In the genomic region with DNA sequence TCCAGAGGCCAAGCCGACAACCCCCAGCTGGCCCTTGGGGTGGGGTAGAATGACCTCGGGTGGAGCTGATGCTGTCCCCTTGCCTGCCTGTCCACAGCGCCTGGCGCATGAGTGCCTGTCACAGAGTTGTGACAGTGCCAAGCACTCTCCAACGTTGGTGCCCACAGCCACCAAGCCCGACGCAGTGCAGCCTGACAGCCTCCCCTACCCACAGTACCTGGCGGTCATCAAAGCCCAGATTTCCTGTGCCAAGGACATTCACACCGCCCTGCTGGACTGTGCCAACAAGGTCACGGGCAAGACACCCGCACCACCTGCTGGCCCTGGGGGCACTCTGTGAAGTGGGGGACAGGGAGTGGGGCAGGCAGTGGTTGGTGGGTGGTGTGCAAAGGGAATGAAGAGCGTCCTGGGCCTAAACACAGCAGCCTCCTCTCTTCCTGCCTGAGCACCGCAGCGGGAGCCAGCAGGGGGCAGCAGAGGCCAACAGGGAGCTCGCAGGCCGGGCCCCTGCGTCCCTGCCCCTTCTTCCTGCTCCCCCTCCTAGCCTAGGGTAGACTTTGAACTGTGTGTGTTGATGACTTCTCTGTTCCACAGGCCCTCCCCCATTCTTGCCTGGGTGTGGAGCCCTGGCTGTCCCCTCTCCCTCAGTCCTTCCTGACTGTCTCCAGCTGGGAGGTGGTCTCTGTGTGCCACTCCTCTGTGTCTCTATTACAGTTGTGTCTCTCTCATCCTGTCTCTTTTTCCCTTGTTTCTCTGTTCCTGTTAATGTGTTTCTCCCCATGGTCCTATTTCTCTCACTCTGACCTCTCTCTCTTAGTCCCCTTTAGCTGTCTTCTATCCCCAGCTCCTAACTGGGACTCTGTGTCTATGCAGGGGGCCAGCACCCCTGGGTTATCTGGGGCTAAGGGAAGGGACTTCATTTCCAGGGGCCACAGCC, we compare ENCODE assay signal across 8 cellular contexts. TPM values are rescaled to one million over a fixed set of nuclear protein-coding genes. Genes with fewer than 3 reads are reported as not detected.
DNase-seq lines count a peak whose midpoint lies in the region; ATAC-seq, FAIRE-seq and TF ChIP-seq lines count a peak whose summit lies in the region.

No MANE protein-coding gene starts in this region.

- peak overlapping the region; percentile 76 to 83 for H3K9ac ChIP-seq in duodenal mucosa (ENCODE audit: low read depth in 1 of 2, low read length in 2 of 2)

- no peaks in the 10 kb centered on the region for H3K9me3 Mint-ChIP-seq in activated CD8-positive, alpha-beta T cell treated with anti-CD3 and anti-CD28 coated beads for 36 hours
- H3K9me3 Mint-ChIP-seq in memory B cell, result no peaks in the 10 kb centered on the region

- H3K4me3 Mint-ChIP-seq in activated CD8-positive, alpha-beta T cell treated with anti-CD3 and anti-CD28 coated beads for 36 hours, result peak overlapping the region; percentile 44
- H3K4me3 Mint-ChIP-seq in memory B cell, result peak overlapping the region; percentile 61

- peak overlapping the region; percentile 90 for H3K27ac Mint-ChIP-seq in activated CD8-positive, alpha-beta T cell treated with anti-CD3 and anti-CD28 coated beads for 36 hours
- peak overlapping the region; percentile 90 for H3K27ac Mint-ChIP-seq in memory B cell

- peaks cover 49 to 50% of the 10 kb centered on the region in 2 donors for H3K4me1 ChIP-seq in duodenal mucosa (ENCODE audit: control insufficient read depth in 1 of 2, insufficient read depth in 2 of 2, low read length in 2 of 2)

- H3K36me3 Mint-ChIP-seq in activated CD8-positive, alpha-beta T cell treated with anti-CD3 and anti-CD28 coated beads for 36 hours (ENCODE audit: low read depth), result peaks cover 29% of the 10 kb centered on the region
- H3K36me3 Mint-ChIP-seq in memory B cell, result peaks cover 17% of the 10 kb centered on the region

- H3K27me3 ChIP-seq in duodenal mucosa (ENCODE audit: control insufficient read depth in 1 of 2, insufficient read depth in 2 of 2, low read length in 2 of 2), result no peaks in the 10 kb centered on the region

- peak overlapping the region; percentile 51 for H3K4me3 ChIP-seq in duodenal mucosa (ENCODE audit: low read depth in 1 of 2, low read length in 2 of 2)

- POLR2A ChIA-PET in activated CD8-positive, alpha-beta T cell treated with anti-CD3 and anti-CD28 coated beads for 36 hours (lab: Charles Lee), result interaction anchor here (0.6 to 9.9 kb wide), 13 partner anchors 10 to 253 kb away, joined by 3 to 80 read pairs (median 6); a partner anchor contains a TSS

- intact Hi-C loops in activated CD8-positive, alpha-beta T cell treated with anti-CD3 and anti-CD28 coated beads for 36 hours (cut with micrococcal nuclease), result loop anchor here (1.0 kb wide), 1 partner anchor 15 kb away; a partner anchor contains a TSS

- H3K27ac ChIP-seq in duodenal mucosa (ENCODE audit: low read depth, low read length), result peak overlapping the region; percentile 92

- CTCF ChIA-PET in activated CD8-positive, alpha-beta T cell treated with anti-CD3 and anti-CD28 coated beads for 36 hours (lab: Charles Lee), result interaction anchor here (0.6 to 8.5 kb wide), 18 partner anchors 10 to 184 kb away, joined by 3 to 153 read pairs (median 4); a partner anchor contains a TSS

- peak; percentile 87 for DNase-seq in GM12891 (ENCODE audit: insufficient read length, low spot score)
- DNase-seq in NK-92 (lab: John Stamatoyannopoulos, UW; ENCODE audit: unreplicated experiment), result peak; percentile 45
- DNase-seq in activated CD8-positive, alpha-beta T cell treated with anti-CD3 and anti-CD28 coated beads for 36 hours, result peak; percentile 97
- DNase-seq in memory B cell (ENCODE audit: low spot score in 2 of 2), result peak; percentile 95
- DNase-seq in stimulated activated CD8-positive, alpha-beta memory T cell treated with anti-CD3 and anti-CD28 coated beads, Interleukin-12 subunit alpha, Interleukin-12 subunit beta, amount 100 ng/mL, for 4 hours (ENCODE audit: low read depth), result peak; percentile 85

- TF ChIP-seq POLR2A in GM12891 (IDR thresholded peaks at IDR 0.05; ENCODE audit: low read depth, low read length), result no peak

- ATAC-seq in HG03460 (IDR thresholded peaks at IDR 0.05; ENCODE audit: unreplicated experiment) (peak; percentile 32), memory B cell (ENCODE audit: low read depth) (peak; percentile 60), HG02884 (IDR thresholded peaks at IDR 0.05; ENCODE audit: unreplicated experiment) (no peak)
- ATAC-seq in activated CD8-positive, alpha-beta T cell treated with anti-CD3 and anti-CD28 coated beads for 36 hours, result peak; percentile 64

- peak; percentile 92 for TF ChIP-seq CTCF in activated CD8-positive, alpha-beta T cell treated with anti-CD3 and anti-CD28 coated beads for 36 hours (IDR thresholded peaks at IDR 0.05)

- FAIRE-seq in GM12891 (lab: Jason Lieb, UNC), result peak; percentile 80

- H3K9me3 ChIP-seq in duodenal mucosa (ENCODE audit: control insufficient read depth in 1 of 2, low read length in 2 of 2), result no peaks in the 10 kb centered on the region

- no peaks in the 10 kb centered on the region for H3K27me3 Mint-ChIP-seq in activated CD8-positive, alpha-beta T cell treated with anti-CD3 and anti-CD28 coated beads for 36 hours
- no peaks in the 10 kb centered on the region for H3K27me3 Mint-ChIP-seq in memory B cell

- H3K36me3 ChIP-seq in duodenal mucosa (ENCODE audit: control insufficient read depth in 1 of 2, insufficient read depth in 2 of 2, low read length in 2 of 2), result peaks cover 4 to 24% of the 10 kb centered on the region in 2 donors

- H3K4me1 Mint-ChIP-seq in activated CD8-positive, alpha-beta T cell treated with anti-CD3 and anti-CD28 coated beads for 36 hours (ENCODE audit: low read depth), result peaks cover 65% of the 10 kb centered on the region
- peaks cover 41% of the 10 kb centered on the region for H3K4me1 Mint-ChIP-seq in memory B cell

TF ChIP-seq in GM12891, 5 proteins besides CTCF, POLR2A, EP300 and RAD21:
- TF ChIP-seq TAF1 (IDR thresholded peaks at IDR 0.05; ENCODE audit: low read depth, low read length), result no peak
- 0 out of 2 replicates have a peak, but pooled peaks have one; percentile 63 for TF ChIP-seq POLR2AphosphoS5 (IDR thresholded peaks at IDR 0.05; ENCODE audit: low read depth, low read length)
- no peak for TF ChIP-seq SPI1 (IDR thresholded peaks at IDR 0.05; ENCODE audit: low read depth, low read length)
- TF ChIP-seq POU2F2 (IDR thresholded peaks at IDR 0.05; ENCODE audit: low read depth, low read length), result no peak
- no peak for TF ChIP-seq PAX5 (IDR thresholded peaks at IDR 0.05; ENCODE audit: insufficient read depth, low read length, severe bottlenecking)

RNA-seq across cellular contexts. Expression of a gene that starts 6.5 kb away (rescaled TPM):
- 13.1 TPM for polyA plus RNA-seq in GM12891 (2012; ENCODE audit: low read depth, missing spikeins)
- 10 to 100 TPM; 19.5 to 19.8 TPM for total RNA-seq in activated CD8-positive, alpha-beta T cell treated with anti-CD3 and anti-CD28 coated beads for 36 hours

RNA-seq across cellular contexts. Expression of a gene that starts 6.7 kb away (rescaled TPM):
- 30.3 TPM for polyA plus RNA-seq in GM12891 (2012; ENCODE audit: low read depth, missing spikeins)
- total RNA-seq in activated CD8-positive, alpha-beta T cell treated with anti-CD3 and anti-CD28 coated beads for 36 hours, result 10 to 100 TPM; 35.5 to 36.5 TPM

RNA-seq across cellular contexts. Expression of a gene that starts 9.0 kb away (rescaled TPM):
- 24.7 TPM for polyA plus RNA-seq in GM12891 (2012; ENCODE audit: low read depth, missing spikeins)
- total RNA-seq in activated CD8-positive, alpha-beta T cell treated with anti-CD3 and anti-CD28 coated beads for 36 hours, result 10 to 100 TPM; 74.6 to 80.3 TPM

RNA-seq across cellular contexts. Expression of a gene that starts 14.8 kb away (rescaled TPM):
- 35.3 TPM for polyA plus RNA-seq in GM12891 (2012; ENCODE audit: low read depth, missing spikeins)
- total RNA-seq in activated CD8-positive, alpha-beta T cell treated with anti-CD3 and anti-CD28 coated beads for 36 hours, result 10 to 100 TPM; 35.9 to 42.8 TPM

RNA-seq across cellular contexts. Expression of a gene that starts 38.1 kb away (rescaled TPM):
- polyA plus RNA-seq in GM12891 (2012; ENCODE audit: low read depth, missing spikeins), result 5,893 TPM
- 1,000 to 10,000 TPM; 3,249 to 3,324 TPM for total RNA-seq in activated CD8-positive, alpha-beta T cell treated with anti-CD3 and anti-CD28 coated beads for 36 hours

Comparison
In these comparisons a context has a peak if more than half of its experiments do, and no peak if none do; other contexts are left out.
1. DNase-seq: peak in every context shown above with its lines; median percentile 97 in activated CD8-positive, alpha-beta T cell treated with anti-CD3 and anti-CD28 coated beads for 36 hours; 95 in memory B cell; 87 in GM12891; 85 in stimulated activated CD8-positive, alpha-beta memory T cell treated with anti-CD3 and anti-CD28 coated beads, Interleukin-12 subunit alpha, Interleukin-12 subunit beta, amount 100 ng/mL, for 4 hours; 45 in NK-92.